ENCODE assay signal across 22 cellular contexts in the genomic region with DNA sequence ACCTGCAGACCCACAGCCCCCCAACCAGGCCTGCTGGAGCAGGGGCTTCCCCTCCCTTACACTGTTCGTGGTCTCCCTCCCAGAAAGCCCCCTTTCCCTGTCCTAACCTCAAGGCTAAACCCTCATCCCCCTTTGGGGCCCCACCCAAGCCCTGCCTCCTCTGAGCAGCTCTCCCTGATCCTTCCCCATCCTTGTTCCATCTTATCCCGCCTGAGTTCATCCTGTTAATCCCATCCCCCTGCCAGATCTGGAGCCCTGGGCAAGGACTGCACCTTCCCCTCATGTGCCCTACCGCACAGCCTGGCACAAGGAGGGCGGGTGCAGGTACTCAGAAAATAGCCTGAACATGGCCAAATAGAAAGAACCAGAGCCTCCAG. TPM values are rescaled to one million over a fixed set of nuclear protein-coding genes. Genes with fewer than 3 reads are reported as not detected.
DNase-seq lines count a peak whose midpoint lies in the region; ATAC-seq and TF ChIP-seq lines count a peak whose summit lies in the region.
"Had no signal": no experiment of that assay in that cellular context is flagged by ENCODE, and none has a peak within 500 bp of the region (broad histone marks: within the 10 kb centered on the region; RNA-seq: fewer than 3 reads in every experiment).

No MANE protein-coding gene starts in this region.

- CTCF ChIA-PET in Calu3 (lab: Charles Lee) = interaction anchor here (1.2 to 2.4 kb wide), 2 partner anchors 9 to 22 kb away, joined by 4 to 14 read pairs; no protein-coding TSS in a partner anchor

- peak overlapping the region; percentile 14 for H3K27ac Mint-ChIP-seq in Calu3 (ENCODE audit: unreplicated experiment)
- peak overlapping the region; percentile 15 for H3K27ac Mint-ChIP-seq in progenitor cell of endocrine pancreas
- H3K27ac Mint-ChIP-seq: GM23338, IgD-negative memory B cell had no signal

- H3K4me3 ChIP-seq in fibroblast of mammary gland (ENCODE audit: control insufficient read depth, low read depth, low read length) (no peak overlapping the region), MG63 (no peak overlapping the region)
- H3K4me3 ChIP-seq: adrenal gland, GM23338, upper lobe of left lung had no signal

- TF ChIP-seq CTCF in Calu3 (IDR thresholded peaks at IDR 0.05; ENCODE audit: unreplicated experiment) (no peak), fibroblast of mammary gland (conservative IDR thresholded peaks at IDR 0.05; ENCODE audit: control insufficient read depth, insufficient read depth, low read depth, low read length) (no peak), progenitor cell of endocrine pancreas (IDR thresholded peaks at IDR 0.05; ENCODE audit: unreplicated experiment) (no peak)

- no peaks in the 10 kb centered on the region for H3K36me3 ChIP-seq in MG63
- H3K36me3 ChIP-seq: adrenal gland, upper lobe of left lung had no signal

- no peak for DNase-seq in Calu3
- DNase-seq in NCI-H82 treated with DMSO at 0.1 percent for 48 hours (lab: John Stamatoyannopoulos, UW; ENCODE audit: unreplicated experiment) = peak; percentile 81
- DNase-seq in fibroblast of mammary gland (ENCODE audit: low read depth) = peak; percentile 7
- DNase-seq in progenitor cell of endocrine pancreas (ENCODE audit: low spot score, unreplicated experiment) = no peak
- DNase-seq in NCI-H1694 treated with DMSO at 0.1 percent for 48 hours (lab: John Stamatoyannopoulos, UW) = no peak
- no peak for DNase-seq in MG63
- DNase-seq: activated CD4-positive, alpha-beta T cell treated with anti-CD3 and anti-CD28 coated beads for 4 hours; adrenal gland; CD8-positive, alpha-beta memory T cell; central memory CD4-positive, alpha-beta T cell; DMS79; hypothalamus; midbrain; NCI-H526; retina; stimulated activated naive CD4-positive, alpha-beta T cell; upper lobe of left lung had no signal

- ATAC-seq in GM21529 (IDR thresholded peaks at IDR 0.05; ENCODE audit: unreplicated experiment) (no peak), GM21390 (IDR thresholded peaks at IDR 0.05; ENCODE audit: unreplicated experiment) (no peak)

- no TSS peak for BruUV-seq in Calu3 (replicated peaks; lab: Mats Ljungman, UMichigan)

- no peaks in the 10 kb centered on the region for H3K9me3 ChIP-seq in MG63
- H3K9me3 ChIP-seq: adrenal gland, upper lobe of left lung had no signal

- H3K27me3 Mint-ChIP-seq in Calu3 (ENCODE audit: unreplicated experiment) (peaks cover 2% of the 10 kb centered on the region), progenitor cell of endocrine pancreas (no peaks in the 10 kb centered on the region)

- H3K9me3 Mint-ChIP-seq in Calu3 (ENCODE audit: low read depth, unreplicated experiment) (no peaks in the 10 kb centered on the region), progenitor cell of endocrine pancreas (ENCODE audit: low read depth) (no peaks in the 10 kb centered on the region)
- H3K9me3 Mint-ChIP-seq: GM23338 had no signal

- no peaks in the 10 kb centered on the region for H3K27me3 ChIP-seq in MG63
- H3K27me3 ChIP-seq: adrenal gland, upper lobe of left lung had no signal

- intact Hi-C loops in Calu3 (cut with micrococcal nuclease; ENCODE audit: unreplicated experiment) = loop anchor here (2.0 kb wide), 1 partner anchor 24 kb away; no protein-coding TSS in a partner anchor

- H3K36me3 Mint-ChIP-seq in Calu3 (ENCODE audit: insufficient read depth, unreplicated experiment) (peaks cover 94% of the 10 kb centered on the region), progenitor cell of endocrine pancreas (ENCODE audit: insufficient read depth) (peaks cover 15% of the 10 kb centered on the region)
- H3K36me3 Mint-ChIP-seq: CD8-positive, alpha-beta memory T cell; IgD-negative memory B cell had no signal

- H3K4me3 Mint-ChIP-seq in Calu3 (ENCODE audit: low read depth, unreplicated experiment) (no peak overlapping the region), progenitor cell of endocrine pancreas (ENCODE audit: low read depth) (no peak overlapping the region)
- H3K4me3 Mint-ChIP-seq: CD8-positive, alpha-beta memory T cell; GM23338; IgD-negative memory B cell had no signal

- peaks cover 18% of the 10 kb centered on the region for H3K4me1 Mint-ChIP-seq in Calu3 (ENCODE audit: low read depth, unreplicated experiment)
- peaks cover 3% of the 10 kb centered on the region for H3K4me1 Mint-ChIP-seq in progenitor cell of endocrine pancreas (ENCODE audit: low read depth)
- H3K4me1 Mint-ChIP-seq: CD8-positive, alpha-beta memory T cell; IgD-negative memory B cell had no signal

RNA-seq across cellular contexts. Expression of gene TNNT2, which starts 6.9 kb away (rescaled TPM):
- total RNA-seq in Calu3 (2022) (1.4 and 2.2 TPM in 2 replicates), progenitor cell of endocrine pancreas (1.9 and 2.3 TPM in 2 replicates)
- total RNA-seq in MG63 (2014; rRNA removed; shearing (Covaris generic); ENCODE audit: low replicate concordance) = not detected in 2 replicates
- total RNA-seq: CD8-positive, alpha-beta memory T cell had no signal

RNA-seq across cellular contexts. Expression of gene LAD1, which starts 14.7 kb away (rescaled TPM):
- total RNA-seq in Calu3 (2022) = 209 and 244 TPM in 2 replicates
- 35.3 and 38.0 TPM in 2 replicates for total RNA-seq in progenitor cell of endocrine pancreas
- not detected in 2 replicates for total RNA-seq in MG63 (2014; rRNA removed; shearing (Covaris generic); ENCODE audit: low replicate concordance)
- total RNA-seq: CD8-positive, alpha-beta memory T cell had no signal

RNA-seq across cellular contexts. Expression of gene TNNI1, which starts 37.1 kb away (rescaled TPM):
- total RNA-seq in Calu3 (2022) (not detected in 2 replicates), progenitor cell of endocrine pancreas (not detected in 2 replicates)
- not detected in 2 replicates for total RNA-seq in MG63 (2014; rRNA removed; shearing (Covaris generic); ENCODE audit: low replicate concordance)
- total RNA-seq: CD8-positive, alpha-beta memory T cell; GM23338; kidney epithelial cell had no signal

Comparison
In these comparisons a context has a peak if more than half of its experiments do, and no peak if none do; other contexts are left out.
1. DNase-seq: peak in NCI-H82 treated with DMSO at 0.1 percent for 48 hours (single experiment) and fibroblast of mammary gland (single experiment); none in Calu3 (single experiment), progenitor cell of endocrine pancreas (single experiment), NCI-H1694 treated with DMSO at 0.1 percent for 48 hours (single experiment) and MG63 (single experiment).
2. RNA of gene LAD1, which starts 14.7 kb away (total RNA-seq): 209 to 244 TPM in Calu3 and 35.3 to 38.0 TPM in progenitor cell of endocrine pancreas; not detected in MG63; every median in the first group is over 10 times any median in the second.